1 cellular context compared by ENCODE assay signal in the genomic region with DNA sequence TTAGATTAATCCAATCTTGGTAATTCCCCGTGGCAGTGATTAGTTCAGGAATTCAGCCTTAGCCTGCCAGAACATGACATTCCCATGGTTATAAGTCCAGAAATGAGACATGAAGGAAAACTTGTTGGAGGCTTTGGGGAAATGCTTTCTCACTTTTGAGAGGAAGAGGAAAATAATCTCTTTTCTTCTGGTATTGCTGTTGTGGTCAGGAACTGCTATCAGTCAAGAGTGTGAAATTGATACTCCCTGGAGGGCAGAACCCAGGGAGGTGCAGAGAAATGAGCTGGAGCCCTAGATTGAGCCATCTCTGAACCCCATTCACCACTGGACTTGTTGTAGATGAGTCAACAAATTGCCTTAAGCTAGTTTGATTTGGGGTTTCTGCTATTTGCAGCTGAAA.
TF ChIP-seq lines count a peak whose summit lies in the region.

No MANE protein-coding gene starts in this region.

TF ChIP-seq in GM12878, 131 proteins besides CTCF, POLR2A, EP300 and RAD21 (continued from another document):
- TF ChIP-seq MEF2B (IDR thresholded peaks at IDR 0.05; ENCODE audit: partially characterized antibody, poor library complexity, severe bottlenecking) = peak; percentile 78
- no peak for TF ChIP-seq ZNF274 (IDR thresholded peaks at IDR 0.05; ENCODE audit: insufficient read depth, insufficient read length)
- TF ChIP-seq DPF2 (IDR thresholded peaks at IDR 0.05) = peak; percentile 44; the same call in 1 of the 2 replicates
- peak; percentile 35; the same call in 1 of the 2 replicates for TF ChIP-seq MTA2 (IDR thresholded peaks at IDR 0.05; ENCODE audit: low read depth)
- peak; percentile 50 for TF ChIP-seq JUNB (IDR thresholded peaks at IDR 0.05)
- TF ChIP-seq CREB1 (IDR thresholded peaks at IDR 0.05; ENCODE audit: low read depth) = no peak
- TF ChIP-seq JUND (IDR thresholded peaks at IDR 0.05; ENCODE audit: low read depth, low read length) = no peak
- no peak for TF ChIP-seq BACH1 (IDR thresholded peaks at IDR 0.05; ENCODE audit: borderline replicate concordance)
- TF ChIP-seq IKZF2 (IDR thresholded peaks at IDR 0.05) = peak; percentile 65 to 72; a peak in 3 of 4 replicates
- TF ChIP-seq, protein P1, sequence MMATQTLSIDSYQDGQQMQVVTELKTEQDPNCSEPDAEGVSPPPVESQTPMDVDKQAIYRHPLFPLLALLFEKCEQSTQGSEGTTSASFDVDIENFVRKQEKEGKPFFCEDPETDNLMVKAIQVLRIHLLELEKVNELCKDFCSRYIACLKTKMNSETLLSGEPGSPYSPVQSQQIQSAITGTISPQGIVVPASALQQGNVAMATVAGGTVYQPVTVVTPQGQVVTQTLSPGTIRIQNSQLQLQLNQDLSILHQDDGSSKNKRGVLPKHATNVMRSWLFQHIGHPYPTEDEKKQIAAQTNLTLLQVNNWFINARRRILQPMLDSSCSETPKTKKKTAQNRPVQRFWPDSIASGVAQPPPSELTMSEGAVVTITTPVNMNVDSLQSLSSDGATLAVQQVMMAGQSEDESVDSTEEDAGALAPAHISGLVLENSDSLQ (IDR thresholded peaks at IDR 0.05) = peak; percentile 60
- TF ChIP-seq ETV6 (conservative IDR thresholded peaks at IDR 0.05 in 1 of 2, IDR thresholded peaks at IDR 0.05 in 1 of 2; ENCODE audit: borderline replicate concordance in 1 of 2, low read depth in 1 of 2) = peak in 1 of 2 experiments; percentile 67; a peak in 1 of 4 replicates
- peak; percentile 58; the same call in 1 of the 2 replicates for TF ChIP-seq IRF4 (IDR thresholded peaks at IDR 0.05; ENCODE audit: low read depth, low read length)
- peak; percentile 21; the same call in 1 of the 2 replicates for TF ChIP-seq SPI1 (IDR thresholded peaks at IDR 0.05; ENCODE audit: borderline replicate concordance, insufficient read depth, low read depth, low read length)
- TF ChIP-seq CREM (IDR thresholded peaks at IDR 0.05; ENCODE audit: low read depth) = no peak
- peak; percentile 62 for TF ChIP-seq IKZF1 (conservative IDR thresholded peaks at IDR 0.05)
- no peak for TF ChIP-seq WRNIP1 (IDR thresholded peaks at IDR 0.05; ENCODE audit: borderline replicate concordance, low read depth, low read length)
- no peak for TF ChIP-seq RELA (IDR thresholded peaks at IDR 0.05; ENCODE audit: borderline replicate concordance, partially characterized antibody)
- TF ChIP-seq NFIC (IDR thresholded peaks at IDR 0.05; ENCODE audit: low read depth, low read length) = peak; percentile 41; the same call in 1 of the 2 replicates
- peak; percentile 77 for TF ChIP-seq RUNX3 (IDR thresholded peaks at IDR 0.05; ENCODE audit: low read length)
- peak; percentile 27; the same call in 1 of the 2 replicates for TF ChIP-seq BCL11A (IDR thresholded peaks at IDR 0.05; ENCODE audit: low read depth, low read length)
- peak; percentile 76 for TF ChIP-seq EED (IDR thresholded peaks at IDR 0.05; ENCODE audit: low read depth)
